Comparison of ENCODE assay signal across 8 cellular contexts in the genomic region with DNA sequence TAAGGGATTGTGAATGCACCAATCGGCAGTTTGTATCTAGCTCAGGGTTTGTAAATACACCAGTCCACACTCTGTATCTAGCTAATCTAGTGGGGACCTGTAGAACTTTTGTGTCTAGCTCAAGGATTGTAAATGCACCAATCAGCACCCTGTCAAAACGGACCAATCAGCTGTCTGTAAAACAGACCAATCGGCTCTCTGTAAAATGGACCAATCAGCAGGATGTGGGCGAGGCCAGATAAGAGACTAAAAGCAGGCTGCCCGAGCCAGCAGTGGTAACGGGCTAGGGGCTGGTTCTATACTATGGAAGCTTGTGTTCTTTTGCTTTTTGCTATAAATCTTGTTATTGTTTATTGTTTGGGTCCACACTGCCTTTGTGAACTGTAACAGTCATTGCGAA. TPM values are rescaled to one million over a fixed set of nuclear protein-coding genes. Genes with fewer than 3 reads are reported as not detected.
DNase-seq lines count a peak whose midpoint lies in the region; ATAC-seq, FAIRE-seq and TF ChIP-seq lines count a peak whose summit lies in the region.
"Not testable (repeated sequence)": the region's sequence is repeated elsewhere in the genome, so short reads cannot be mapped to it uniquely, and the experiment has no call there.

No MANE protein-coding gene starts in this region.

- peaks cover 7 to 14% of the 10 kb centered on the region in 2 donors for H3K27me3 Mint-ChIP-seq in CD4-positive, alpha-beta memory T cell
- H3K27me3 Mint-ChIP-seq in HFFc6 (ENCODE audit: insufficient read depth); central memory CD8-positive, alpha-beta T cell; progenitor cell of endocrine pancreas; type B pancreatic cell: not testable (repeated sequence)
- H3K27me3 Mint-ChIP-seq in activated T-helper 1 cell treated with anti-CD3 and anti-CD28 coated beads, Interleukin-12 subunit alpha, Interleukin-12 subunit beta, Interleukin-2, Interleukin-4 antibody, amounts not matched to agents 30 ng/mL and 10 ng/mL and 1 ng/mL, durations not matched to agents 14 hours and 24 hours and 36 hours (ENCODE audit: insufficient read depth), result peaks cover 15% of the 10 kb centered on the region

- CTCF ChIA-PET in CD4-positive, alpha-beta memory T cell (lab: Charles Lee; ENCODE audit: partially characterized antibody), result interaction anchor here (0.7 to 5.4 kb wide), 9 partner anchors 8 to 236 kb away, joined by 3 to 27 read pairs (median 3); no protein-coding TSS in a partner anchor
- CTCF ChIA-PET in HepG2 (lab: Yijun Ruan, JAX; ENCODE audit: low intra/inter-chr PET ratio, low total read pairs), result not testable (repeated sequence)

- not testable (repeated sequence) for H4K20me1 ChIP-seq in HepG2 (ENCODE audit: insufficient read depth, low read length)

- H3K9ac ChIP-seq in HepG2 (ENCODE audit: insufficient read depth, low read depth, low read length), result not testable (repeated sequence)

- not testable (repeated sequence) for H3K4me2 ChIP-seq in HepG2 (ENCODE audit: low read depth, low read length)

- ATAC-seq in central memory CD8-positive, alpha-beta T cell (replicated peaks; ENCODE audit: extremely low read depth, poor library complexity, severe bottlenecking); HepG2: not testable (repeated sequence)

- in situ Hi-C loops in HepG2 (cut with HindIII; ENCODE audit: extremely low pct_ligation_motif_present, low pct_unique_long_range_greater_than_20kb), result loop anchor here (5.0 kb wide), 2 partner anchors 299 to 424 kb away; partner anchors contain the start of gene RBM24

- H3K36me3 Mint-ChIP-seq in CD4-positive, alpha-beta memory T cell; activated T-helper 1 cell treated with anti-CD3 and anti-CD28 coated beads, Interleukin-12 subunit alpha, Interleukin-12 subunit beta, Interleukin-2, Interleukin-4 antibody, amounts not matched to agents 30 ng/mL and 10 ng/mL and 1 ng/mL, durations not matched to agents 14 hours and 24 hours and 36 hours (ENCODE audit: low read depth); central memory CD8-positive, alpha-beta T cell (ENCODE audit: insufficient read depth); progenitor cell of endocrine pancreas (ENCODE audit: insufficient read depth); type B pancreatic cell: not testable (repeated sequence)
- peaks cover 19% of the 10 kb centered on the region for H3K36me3 Mint-ChIP-seq in HFFc6 (ENCODE audit: low read depth)

- H3K4me1 Mint-ChIP-seq in CD4-positive, alpha-beta memory T cell; central memory CD8-positive, alpha-beta T cell; progenitor cell of endocrine pancreas (ENCODE audit: low read depth); type B pancreatic cell (ENCODE audit: unreplicated experiment): not testable (repeated sequence)
- H3K4me1 Mint-ChIP-seq in HFFc6 (ENCODE audit: low read depth), result peaks cover 16% of the 10 kb centered on the region
- peaks cover 14% of the 10 kb centered on the region for H3K4me1 Mint-ChIP-seq in activated T-helper 1 cell treated with anti-CD3 and anti-CD28 coated beads, Interleukin-12 subunit alpha, Interleukin-12 subunit beta, Interleukin-2, Interleukin-4 antibody, amounts not matched to agents 30 ng/mL and 10 ng/mL and 1 ng/mL, durations not matched to agents 14 hours and 24 hours and 36 hours (ENCODE audit: low read depth)

- H2AFZ ChIP-seq in HepG2 (ENCODE audit: low read length), result not testable (repeated sequence)

- TF ChIP-seq RAD21 in HepG2 (CRISPR knock-in tag; IDR thresholded peaks at IDR 0.05), result not testable (repeated sequence)

- TF ChIP-seq EP300 in HepG2 (IDR thresholded peaks at IDR 0.05; ENCODE audit: low read depth in 2 of 2, low read length in 2 of 2); HepG2 (CRISPR knock-in tag; IDR thresholded peaks at IDR 0.05; ENCODE audit: borderline replicate concordance): not testable (repeated sequence)

- TF ChIP-seq POLR2A in HepG2 (IDR thresholded peaks at IDR 0.05; ENCODE audit: insufficient read depth in 1 of 2, low read depth in 2 of 2, low read length in 2 of 2), result not testable (repeated sequence)

- not testable (repeated sequence) for DNase-seq in CD4-positive, alpha-beta memory T cell; HFFc6; activated T-helper 1 cell treated with anti-CD3 and anti-CD28 coated beads, Interleukin-12 subunit alpha, Interleukin-12 subunit beta, Interleukin-2, Interleukin-4 antibody, amounts not matched to agents 30 ng/mL and 10 ng/mL and 1 ng/mL, durations not matched to agents 14 hours and 24 hours and 36 hours (ENCODE audit: low spot score); central memory CD8-positive, alpha-beta T cell (ENCODE audit: low spot score in 2 of 2); HepG2 (ENCODE audit: low spot score); progenitor cell of endocrine pancreas (ENCODE audit: low spot score, unreplicated experiment); type B pancreatic cell (ENCODE audit: extremely low spot score, unreplicated experiment)
- peak; percentile 15 for DNase-seq in T1000 (lab: John Stamatoyannopoulos, UW)

- H3K4me3 ChIP-seq in CD4-positive, alpha-beta memory T cell (ENCODE audit: low read length in 2 of 2); HepG2 (replicated peaks in 1 of 3; ENCODE audit: insufficient read depth in 1 of 3, low read depth in 2 of 3, low read length in 3 of 3): not testable (repeated sequence)

- FAIRE-seq in HepG2 (lab: Jason Lieb, UNC), result not testable (repeated sequence)

- not testable (repeated sequence) for H3K36me3 ChIP-seq in CD4-positive, alpha-beta memory T cell (ENCODE audit: insufficient read depth, low read length); HepG2 (replicated peaks in 1 of 2; ENCODE audit: control insufficient read depth in 1 of 2, insufficient read depth in 2 of 2, low read length in 2 of 2)

- H3K27ac ChIP-seq in CD4-positive, alpha-beta memory T cell (ENCODE audit: low read depth, low read length); HepG2 (ENCODE audit: extremely low read length, insufficient read depth, low read length): not testable (repeated sequence)

- peak overlapping the region in 2 of 7 donors; percentile 36 to 46 for H3K27ac Mint-ChIP-seq in CD4-positive, alpha-beta memory T cell
- H3K27ac Mint-ChIP-seq in HFFc6; activated T-helper 1 cell treated with anti-CD3 and anti-CD28 coated beads, Interleukin-12 subunit alpha, Interleukin-12 subunit beta, Interleukin-2, Interleukin-4 antibody, amounts not matched to agents 30 ng/mL and 10 ng/mL and 1 ng/mL, durations not matched to agents 14 hours and 24 hours and 36 hours; central memory CD8-positive, alpha-beta T cell (ENCODE audit: low read depth); progenitor cell of endocrine pancreas; type B pancreatic cell: not testable (repeated sequence)

- TF ChIP-seq CTCF in HFFc6 (IDR thresholded peaks at IDR 0.05); HepG2 (CRISPR knock-in tag; IDR thresholded peaks at IDR 0.05); progenitor cell of endocrine pancreas (IDR thresholded peaks at IDR 0.05; ENCODE audit: unreplicated experiment); type B pancreatic cell (conservative IDR thresholded peaks at IDR 0.05): not testable (repeated sequence)

- H3K9me3 ChIP-seq in CD4-positive, alpha-beta memory T cell (ENCODE audit: control insufficient read depth in 1 of 2, low read length in 2 of 2), result not testable (repeated sequence)
- H3K9me3 ChIP-seq in HepG2 (ENCODE audit: low read length), result peaks cover 13% of the 10 kb centered on the region

- H3K4me1 ChIP-seq in CD4-positive, alpha-beta memory T cell (ENCODE audit: insufficient read depth, low read length), result not testable (repeated sequence)
- H3K4me1 ChIP-seq in HepG2 (ENCODE audit: insufficient read depth, low read length), result peaks cover 17% of the 10 kb centered on the region

- peak overlapping the region in 7 of 8 donors; percentile 36 to 76 (median 58) for H3K4me3 Mint-ChIP-seq in CD4-positive, alpha-beta memory T cell
- H3K4me3 Mint-ChIP-seq in HFFc6 (peak overlapping the region; percentile 8; the same call in 1 of the 2 replicates), progenitor cell of endocrine pancreas (ENCODE audit: low read depth) (peak overlapping the region; percentile 60), type B pancreatic cell (peak overlapping the region; percentile 67)
- H3K4me3 Mint-ChIP-seq in activated T-helper 1 cell treated with anti-CD3 and anti-CD28 coated beads, Interleukin-12 subunit alpha, Interleukin-12 subunit beta, Interleukin-2, Interleukin-4 antibody, amounts not matched to agents 30 ng/mL and 10 ng/mL and 1 ng/mL, durations not matched to agents 14 hours and 24 hours and 36 hours, result peak overlapping the region; percentile 70
- H3K4me3 Mint-ChIP-seq in central memory CD8-positive, alpha-beta T cell, result peak overlapping the region; percentile 71

- peaks cover 0 to 13% (median 6%) of the 10 kb centered on the region in 8 donors for H3K9me3 Mint-ChIP-seq in CD4-positive, alpha-beta memory T cell
- H3K9me3 Mint-ChIP-seq in HFFc6 (peaks cover 13% of the 10 kb centered on the region), progenitor cell of endocrine pancreas (ENCODE audit: low read depth) (peaks cover 10% of the 10 kb centered on the region)
- H3K9me3 Mint-ChIP-seq in activated T-helper 1 cell treated with anti-CD3 and anti-CD28 coated beads, Interleukin-12 subunit alpha, Interleukin-12 subunit beta, Interleukin-2, Interleukin-4 antibody, amounts not matched to agents 30 ng/mL and 10 ng/mL and 1 ng/mL, durations not matched to agents 14 hours and 24 hours and 36 hours, result peaks cover 18% of the 10 kb centered on the region
- not testable (repeated sequence) for H3K9me3 Mint-ChIP-seq in central memory CD8-positive, alpha-beta T cell; type B pancreatic cell

- WGBS in HepG2 (ENCODE audit: low lambda C conversion rate), result 63% methylated on average over 7 of the region's 7 CpGs

- intact Hi-C loops in CD4-positive, alpha-beta memory T cell (cut with micrococcal nuclease), result loop anchor here (5.0 kb wide), 1 partner anchor 126 kb away; the partner anchor contains the start of gene NUP153
- intact Hi-C loops in activated T-helper 1 cell treated with anti-CD3 and anti-CD28 coated beads, Interleukin-12 subunit alpha, Interleukin-12 subunit beta, Interleukin-2, Interleukin-4 antibody, amounts not matched to agents 30 ng/mL and 10 ng/mL and 1 ng/mL, durations not matched to agents 14 hours and 24 hours and 36 hours (cut with micrococcal nuclease), result loop anchor here (5.0 kb wide), 2 partner anchors 126 to 541 kb away; partner anchors contain the start of genes NHLRC1 and NUP153
- intact Hi-C loops in HepG2 (cut with micrococcal nuclease; ENCODE audit: unreplicated experiment), result loop anchor here (10.0 kb wide), 1 partner anchor 224 kb away; no protein-coding TSS in a partner anchor

- BruUV-seq in HepG2 (replicated peaks; lab: Mats Ljungman, UMichigan), result not testable (repeated sequence)

- not testable (repeated sequence) for H3K27me3 ChIP-seq in CD4-positive, alpha-beta memory T cell (ENCODE audit: insufficient read depth, low read length); HepG2 (ENCODE audit: control insufficient read depth in 1 of 2, insufficient read depth in 2 of 2, low read length in 2 of 2)

- POLR2A ChIA-PET in CD4-positive, alpha-beta memory T cell (lab: Charles Lee; ENCODE audit: partially characterized antibody), result interaction anchor here (1.3 kb wide), 1 partner anchor 19 kb away, joined by 5 read pairs; the partner anchor contains the start of gene FAM8A1
- POLR2A ChIA-PET in HepG2 (lab: Yijun Ruan, JAX), result not testable (repeated sequence)

- H3K79me2 ChIP-seq in HepG2 (ENCODE audit: insufficient read depth, low read length), result not testable (repeated sequence)

RNA-seq across cellular contexts. Expression of gene FAM8A1, which starts 18.8 kb away (rescaled TPM):
- total RNA-seq in CD4-positive, alpha-beta memory T cell, result 10 to 100 TPM; 20.2 to 21.2 TPM
- polyA plus RNA-seq in CD4-positive, alpha-beta memory T cell, result 1 to 10 TPM; 3.7 to 6.3 TPM
- 10 to 100 TPM; 17.8 to 24.3 (median 20.8) TPM for total RNA-seq in HFFc6 (2021; fragmentation: NEBNext Ultra II Directional; extraction: Animal tissue kit (Norgen Biotek cat#: 25700))
- 4.5 and 4.6 TPM in 2 replicates for total RNA-seq in activated T-helper 1 cell treated with anti-CD3 and anti-CD28 coated beads, Interleukin-12 subunit alpha, Interleukin-12 subunit beta, Interleukin-2, Interleukin-4 antibody, amounts not matched to agents 30 ng/mL and 10 ng/mL and 1 ng/mL, durations not matched to agents 14 hours and 24 hours and 36 hours
- total RNA-seq in HepG2 (2016; rRNA removed; fragmentation: Illumina TruSeq; extraction: Trizol) (30.5 and 30.6 TPM in 2 replicates), progenitor cell of endocrine pancreas (18.7 and 19.4 TPM in 2 replicates), type B pancreatic cell (ENCODE audit: low replicate concordance) (18.4 and 21.2 TPM in 2 replicates)
- total RNA-seq in HepG2 (2016; cell fraction: cytosol; rRNA removed; fragmentation: Illumina TruSeq; extraction: Trizol; ENCODE audit: low read depth), result 3.0 and 3.3 TPM in 2 replicates
- 29.7 and 31.0 TPM in 2 replicates for total RNA-seq in HepG2 (2016; cell fraction: insoluble cytoplasmic fraction; rRNA removed; fragmentation: Illumina TruSeq; extraction: Trizol)
- 17.3 and 20.5 TPM in 2 replicates for total RNA-seq in HepG2 (2016; cell fraction: membrane; rRNA removed; fragmentation: Illumina TruSeq; extraction: Trizol)
- total RNA-seq in HepG2 (2016; cell fraction: nucleus; rRNA removed; fragmentation: Illumina TruSeq; extraction: Trizol), result 40.8 and 45.3 TPM in 2 replicates
- 26.8 and 34.3 TPM in 2 replicates for polyA plus RNA-seq in HepG2 (2011; rRNA removed)
- 10.2 and 16.1 TPM in 2 replicates for polyA plus RNA-seq in HepG2 (2011; cell fraction: cytosol; rRNA removed)
- 20.7 and 23.0 TPM in 2 replicates for polyA plus RNA-seq in HepG2 (2011; cell fraction: nucleus; rRNA removed)
- 26.2 and 26.3 TPM in 2 replicates for polyA plus RNA-seq in HepG2 (2012)
- 3.3 and 3.4 TPM in 2 replicates for polyA plus RNA-seq in HepG2 (2016; cell fraction: cytosol; fragmentation: Illumina TruSeq; extraction: Trizol; ENCODE audit: low read depth)
- 34.2 and 34.3 TPM in 2 replicates for polyA plus RNA-seq in HepG2 (2016; cell fraction: insoluble cytoplasmic fraction; fragmentation: Illumina TruSeq; extraction: Trizol; ENCODE audit: low read depth)
- polyA plus RNA-seq in HepG2 (2016; cell fraction: membrane; fragmentation: Illumina TruSeq; extraction: Trizol; ENCODE audit: low read depth), result 11.2 and 13.0 TPM in 2 replicates
- 62.0 and 64.0 TPM in 2 replicates for polyA plus RNA-seq in HepG2 (2016; cell fraction: nucleus; fragmentation: Illumina TruSeq; extraction: Trizol; ENCODE audit: insufficient read depth, low read depth)
- 3.3 and 10.1 TPM in 2 replicates for polyA minus RNA-seq in HepG2 (2011; rRNA and poly(A)+ RNA removed; ENCODE audit: low replicate concordance)
- 26.5 and 26.9 TPM in 2 replicates for polyA minus RNA-seq in HepG2 (2011; cell fraction: cytosol; rRNA and poly(A)+ RNA removed)
- 27.8 and 28.6 TPM in 2 replicates for polyA minus RNA-seq in HepG2 (2011; cell fraction: nucleus; rRNA and poly(A)+ RNA removed)

Comparison
In these comparisons a context has a peak if more than half of its experiments do, and no peak if none do; other contexts are left out.
1. H3K4me3 Mint-ChIP-seq: peak in every context shown above with its lines; median percentile 71 in central memory CD8-positive, alpha-beta T cell; 70 in activated T-helper 1 cell treated with anti-CD3 and anti-CD28 coated beads, Interleukin-12 subunit alpha, Interleukin-12 subunit beta, Interleukin-2, Interleukin-4 antibody, amounts not matched to agents 30 ng/mL and 10 ng/mL and 1 ng/mL, durations not matched to agents 14 hours and 24 hours and 36 hours; 67 in type B pancreatic cell; 60 in progenitor cell of endocrine pancreas; 58 in CD4-positive, alpha-beta memory T cell; 8 in HFFc6.